ENCODE assay signal across 16 cellular contexts in the genomic region with DNA sequence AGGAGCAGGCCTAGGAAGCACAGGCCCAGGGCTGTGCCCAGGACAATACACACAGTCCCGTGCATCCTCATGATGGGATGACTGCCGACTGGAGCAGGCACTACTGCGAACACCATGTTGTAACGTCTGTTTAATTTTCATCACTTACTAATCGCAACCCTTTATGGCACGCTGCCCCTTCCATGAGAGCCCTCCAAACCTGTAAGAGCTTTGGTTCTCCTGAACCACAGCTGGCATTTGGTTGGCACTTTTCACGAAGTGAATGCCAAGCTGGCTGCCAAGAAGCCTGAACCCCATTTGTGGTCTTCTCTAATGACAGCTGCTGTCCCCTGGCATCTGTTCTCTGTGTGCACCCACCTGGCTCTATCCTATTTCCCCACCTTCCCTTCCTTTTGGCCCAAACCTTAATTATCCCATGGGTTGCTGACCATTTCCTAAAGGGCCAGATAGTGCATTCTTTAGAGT. TPM values are rescaled to one million over a fixed set of nuclear protein-coding genes. Genes with fewer than 3 reads are reported as not detected.
DNase-seq lines count a peak whose midpoint lies in the region; ATAC-seq and TF ChIP-seq lines count a peak whose summit lies in the region.
"Had no signal": no experiment of that assay in that cellular context is flagged by ENCODE, and none has a peak within 500 bp of the region (broad histone marks: within the 10 kb centered on the region; RNA-seq: fewer than 3 reads in every experiment).

No MANE protein-coding gene starts in this region.

- H3K27ac ChIP-seq in naive thymus-derived CD4-positive, alpha-beta T cell (ENCODE audit: low read depth, low read length): peak overlapping the region; percentile 35
- H3K27ac ChIP-seq in spleen: peak overlapping the region in 4 of 8 donors; percentile 15 to 61 (median 32)
- H3K27ac ChIP-seq: colonic mucosa, KMS-11 had no signal

- no peaks in the 10 kb centered on the region for H3K27me3 Mint-ChIP-seq in T-helper 1 cell treated with Interleukin-12 subunit alpha and Interleukin-12 subunit beta and Interleukin-4 antibody, amounts not matched to agents 30 μg/mL and 1 μg/mL, for 36 hours (ENCODE audit: low read depth)
- no peaks in the 10 kb centered on the region for H3K27me3 Mint-ChIP-seq in activated naive CD8-positive, alpha-beta T cell treated with anti-CD3 and anti-CD28 coated beads, Interleukin-2, amount 50 U/mL, for 24 hours
- no peaks in the 10 kb centered on the region for H3K27me3 Mint-ChIP-seq in naive thymus-derived CD4-positive, alpha-beta T cell

- DNase-seq in T-helper 1 cell (no peak), DMS79 treated with DMSO at 0.1 percent for 48 hours (lab: John Stamatoyannopoulos, UW) (peak; percentile 89), spleen (no peak)
- no peak for DNase-seq in activated naive CD8-positive, alpha-beta T cell treated with anti-CD3 and anti-CD28 coated beads, Interleukin-2, amount 50 U/mL, for 24 hours
- DNase-seq in naive thymus-derived CD4-positive, alpha-beta T cell: no peak
- no peak for DNase-seq in activated CD4-positive, CD25-positive, alpha-beta regulatory T cell (lab: John Stamatoyannopoulos, UW)
- DNase-seq: 8988T, colonic mucosa, NCI-H1436, NCI-H69, RPMI8226, substantia nigra had no signal

- CTCF ChIA-PET in naive thymus-derived CD4-positive, alpha-beta T cell (lab: Charles Lee): interaction anchor here (1.2 to 2.3 kb wide), 4 partner anchors 9 to 96 kb away, joined by 3 to 9 read pairs (median 6); no protein-coding TSS in a partner anchor

- H3K27me3 ChIP-seq in naive thymus-derived CD4-positive, alpha-beta T cell (ENCODE audit: control insufficient read depth in 2 of 2, insufficient read depth in 2 of 2, low read length in 2 of 2): no peaks in the 10 kb centered on the region
- H3K27me3 ChIP-seq in spleen (replicated peaks in 1 of 7): no peaks in the 10 kb centered on the region
- H3K27me3 ChIP-seq: colonic mucosa had no signal

- ATAC-seq in activated naive CD8-positive, alpha-beta T cell treated with anti-CD3 and anti-CD28 coated beads, Interleukin-2, amount 50 U/mL, for 24 hours: no peak
- no peak for ATAC-seq in naive thymus-derived CD4-positive, alpha-beta T cell
- no peak for ATAC-seq in HG02885 (IDR thresholded peaks at IDR 0.05; ENCODE audit: poor library complexity, unreplicated experiment)

- WGBS in spleen, 5 donors: 86 to 98% (median 93%) methylated on average over 6 to 7 of the region's 7 CpGs

- peaks cover 32 to 34% of the 10 kb centered on the region in 2 donors for H3K4me1 ChIP-seq in naive thymus-derived CD4-positive, alpha-beta T cell (ENCODE audit: control insufficient read depth in 2 of 2, insufficient read depth in 2 of 2, low read length in 2 of 2)
- H3K4me1 ChIP-seq in spleen: peaks cover 0 to 56% (median 22%) of the 10 kb centered on the region in 6 donors
- H3K4me1 ChIP-seq: colonic mucosa had no signal

- H3K36me3 ChIP-seq in naive thymus-derived CD4-positive, alpha-beta T cell (ENCODE audit: control insufficient read depth in 2 of 3, insufficient read depth in 3 of 3, low read length in 3 of 3): peaks cover 55 to 85% (median 69%) of the 10 kb centered on the region in 3 experiments
- peaks cover 29 to 100% (median 93%) of the 10 kb centered on the region in 6 donors for H3K36me3 ChIP-seq in spleen

- TF ChIP-seq POLR2A in spleen (IDR thresholded peaks at IDR 0.05): no peak

- POLR2A ChIA-PET in naive thymus-derived CD4-positive, alpha-beta T cell (lab: Charles Lee): interaction anchor here (0.7 to 1.8 kb wide), 3 partner anchors 11 to 181 kb away, joined by 3 to 8 read pairs (median 3); no protein-coding TSS in a partner anchor

- peak overlapping the region; percentile 63 for H3K4me3 Mint-ChIP-seq in T-helper 1 cell treated with Interleukin-12 subunit alpha and Interleukin-12 subunit beta and Interleukin-4 antibody, amounts not matched to agents 30 μg/mL and 1 μg/mL, for 36 hours
- no peak overlapping the region for H3K4me3 Mint-ChIP-seq in activated naive CD8-positive, alpha-beta T cell treated with anti-CD3 and anti-CD28 coated beads, Interleukin-2, amount 50 U/mL, for 24 hours
- H3K4me3 Mint-ChIP-seq in naive thymus-derived CD4-positive, alpha-beta T cell: peak overlapping the region; percentile 42 to 79 (median 70)

- H3K9me3 ChIP-seq in naive thymus-derived CD4-positive, alpha-beta T cell (ENCODE audit: control insufficient read depth in 2 of 3, low read length in 3 of 3): peaks cover 0 to 7% (median 0%) of the 10 kb centered on the region in 3 experiments
- peaks cover 0 to 3% (median 0%) of the 10 kb centered on the region in 8 donors for H3K9me3 ChIP-seq in spleen
- H3K9me3 ChIP-seq: colonic mucosa had no signal

- H3K27ac Mint-ChIP-seq in T-helper 1 cell treated with Interleukin-12 subunit alpha and Interleukin-12 subunit beta and Interleukin-4 antibody, amounts not matched to agents 30 μg/mL and 1 μg/mL, for 36 hours: peak overlapping the region; percentile 76
- H3K27ac Mint-ChIP-seq in activated naive CD8-positive, alpha-beta T cell treated with anti-CD3 and anti-CD28 coated beads, Interleukin-2, amount 50 U/mL, for 24 hours: peak overlapping the region; percentile 67
- peak overlapping the region; percentile 89 to 97 (median 93) for H3K27ac Mint-ChIP-seq in naive thymus-derived CD4-positive, alpha-beta T cell

- peak overlapping the region; percentile 18 for H3K4me3 ChIP-seq in naive thymus-derived CD4-positive, alpha-beta T cell (ENCODE audit: low read length)
- H3K4me3 ChIP-seq in spleen: no peak overlapping the region
- H3K4me3 ChIP-seq: colonic mucosa, skin epidermis had no signal

- intact Hi-C loops in naive thymus-derived CD4-positive, alpha-beta T cell (cut with micrococcal nuclease): no loop called here
- intact Hi-C loops in spleen (cut with DNase I; ENCODE audit: low total_unique reads): no loop called here

- no peaks in the 10 kb centered on the region for H3K9me3 Mint-ChIP-seq in T-helper 1 cell treated with Interleukin-12 subunit alpha and Interleukin-12 subunit beta and Interleukin-4 antibody, amounts not matched to agents 30 μg/mL and 1 μg/mL, for 36 hours
- H3K9me3 Mint-ChIP-seq in activated naive CD8-positive, alpha-beta T cell treated with anti-CD3 and anti-CD28 coated beads, Interleukin-2, amount 50 U/mL, for 24 hours: no peaks in the 10 kb centered on the region
- H3K9me3 Mint-ChIP-seq in naive thymus-derived CD4-positive, alpha-beta T cell: peaks cover 0 to 34% (median 3%) of the 10 kb centered on the region in 11 donors

- peaks cover 31% of the 10 kb centered on the region for H3K4me1 Mint-ChIP-seq in T-helper 1 cell treated with Interleukin-12 subunit alpha and Interleukin-12 subunit beta and Interleukin-4 antibody, amounts not matched to agents 30 μg/mL and 1 μg/mL, for 36 hours (ENCODE audit: low read depth)
- peaks cover 28% of the 10 kb centered on the region for H3K4me1 Mint-ChIP-seq in activated naive CD8-positive, alpha-beta T cell treated with anti-CD3 and anti-CD28 coated beads, Interleukin-2, amount 50 U/mL, for 24 hours
- H3K4me1 Mint-ChIP-seq in naive thymus-derived CD4-positive, alpha-beta T cell: peaks cover 27 to 54% (median 45%) of the 10 kb centered on the region in 7 donors

- no peak for TF ChIP-seq CTCF in spleen (IDR thresholded peaks at IDR 0.05 in 8 of 11, conservative IDR thresholded peaks at IDR 0.05 in 3 of 11)

- peaks cover 61% of the 10 kb centered on the region for H3K36me3 Mint-ChIP-seq in T-helper 1 cell treated with Interleukin-12 subunit alpha and Interleukin-12 subunit beta and Interleukin-4 antibody, amounts not matched to agents 30 μg/mL and 1 μg/mL, for 36 hours (ENCODE audit: low read depth)
- peaks cover 69% of the 10 kb centered on the region for H3K36me3 Mint-ChIP-seq in activated naive CD8-positive, alpha-beta T cell treated with anti-CD3 and anti-CD28 coated beads, Interleukin-2, amount 50 U/mL, for 24 hours (ENCODE audit: low read depth)
- peaks cover 28 to 69% (median 53%) of the 10 kb centered on the region in 5 donors for H3K36me3 Mint-ChIP-seq in naive thymus-derived CD4-positive, alpha-beta T cell

RNA-seq across cellular contexts. Expression of gene APOL1, which starts 36.5 kb away (rescaled TPM):
- 10 to 100 TPM in 4 of 5 experiments, 1 to 10 TPM in 1; 8.6 to 91.1 (median 18.4) TPM for total RNA-seq in naive thymus-derived CD4-positive, alpha-beta T cell
- 10 to 100 TPM in 1 of 2 donors, 1 to 10 TPM in 1; 6.2 to 14.9 TPM for polyA plus RNA-seq in naive thymus-derived CD4-positive, alpha-beta T cell
- total RNA-seq in spleen: 100 to 1,000 TPM in 1 of 7 donors, 10 to 100 TPM in 6; 33.3 to 108 (median 73.9) TPM
- 10 to 100 TPM in 2 of 3 donors, 1 to 10 TPM in 1; 10.0 to 24.2 (median 11.4) TPM for polyA plus RNA-seq in spleen

RNA-seq across cellular contexts. Expression of gene APOL2, which starts 50.1 kb away (rescaled TPM):
- 100 to 1,000 TPM in 1 of 5 experiments, 10 to 100 TPM in 4; 30.1 to 133 (median 66.9) TPM for total RNA-seq in naive thymus-derived CD4-positive, alpha-beta T cell
- polyA plus RNA-seq in naive thymus-derived CD4-positive, alpha-beta T cell: 10 to 100 TPM; 13.4 to 14.9 TPM
- total RNA-seq in spleen: 10 to 100 TPM; 53.2 to 77.2 (median 59.3) TPM
- polyA plus RNA-seq in spleen: 10 to 100 TPM; 16.0 to 35.0 (median 20.2) TPM
